20 cellular contexts compared by ENCODE assay signal in the genomic region with DNA sequence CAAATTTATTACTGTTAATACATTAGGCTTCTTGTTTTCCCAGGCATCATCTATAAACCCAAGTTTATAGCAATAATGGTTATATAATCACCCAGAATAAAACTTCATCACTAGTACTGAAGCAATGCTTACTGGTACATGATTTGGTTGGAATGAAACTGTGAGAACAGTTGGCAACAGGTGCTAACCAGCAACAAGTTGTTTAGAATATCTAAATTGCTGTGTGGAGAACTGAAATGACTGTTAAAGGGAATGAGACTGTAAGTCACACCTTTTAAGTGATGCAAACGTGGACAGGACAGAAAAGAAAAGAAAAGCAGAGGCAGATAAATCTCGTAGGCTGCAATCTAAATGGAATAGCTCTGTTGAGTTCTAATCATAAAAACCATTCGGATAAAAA. TPM values are rescaled to one million over a fixed set of nuclear protein-coding genes. Genes with fewer than 3 reads are reported as not detected.
DNase-seq lines count a peak whose midpoint lies in the region; ATAC-seq and TF ChIP-seq lines count a peak whose summit lies in the region.
"Had no signal": no experiment of that assay in that cellular context is flagged by ENCODE, and none has a peak within 500 bp of the region (broad histone marks: within the 10 kb centered on the region; RNA-seq: fewer than 3 reads in every experiment).

No MANE protein-coding gene starts in this region.

- dilution Hi-C loops in mammary epithelial cell (cut with HindIII; ENCODE audit: low sequenced_read_pairs), result no loop called here

- H3K4me3 Mint-ChIP-seq in activated T-cell treated with anti-CD3 and anti-CD28 coated beads, Interleukin-2, amount 50 U/mL, for 24 hours, result peak overlapping the region; percentile 92
- peak overlapping the region; percentile 99 for H3K4me3 Mint-ChIP-seq in HFFc6
- peak overlapping the region; percentile 65 for H3K4me3 Mint-ChIP-seq in nephron progenitor cell

- H3K9ac ChIP-seq in mammary epithelial cell (ENCODE audit: insufficient read depth, low read length), result no peak overlapping the region

- CTCF ChIA-PET in mammary epithelial cell (lab: Charles Lee; ENCODE audit: low non-redundant PET), result no interaction called here

- WGBS in mammary epithelial cell (ENCODE audit: low coverage, missing lambda C conversion rate), result 83% methylated on average over 3 of the region's 3 CpGs
- WGBS in aorta, 2 donors, result 48 to 56% methylated on average over 3 of the region's 3 CpGs

- H3K4me1 Mint-ChIP-seq in activated T-cell treated with anti-CD3 and anti-CD28 coated beads, Interleukin-2, amount 50 U/mL, for 24 hours (ENCODE audit: low read depth), result peaks cover 43% of the 10 kb centered on the region
- H3K4me1 Mint-ChIP-seq in HFFc6 (ENCODE audit: low read depth) (peaks cover 56% of the 10 kb centered on the region), nephron progenitor cell (peaks cover 35% of the 10 kb centered on the region)

- H2AFZ ChIP-seq in mammary epithelial cell (ENCODE audit: low read depth, low read length), result no peak overlapping the region

- H3K9me3 Mint-ChIP-seq in activated T-cell treated with anti-CD3 and anti-CD28 coated beads, Interleukin-2, amount 50 U/mL, for 24 hours, result peaks cover 2% of the 10 kb centered on the region
- H3K9me3 Mint-ChIP-seq in HFFc6, result no peaks in the 10 kb centered on the region
- no peaks in the 10 kb centered on the region for H3K9me3 Mint-ChIP-seq in nephron progenitor cell
- H3K9me3 Mint-ChIP-seq: activated naive CD4-positive, alpha-beta T cell treated with anti-CD3 and anti-CD28 coated beads, Interleukin-2, amount 10 ng/mL, durations not matched to agents 7 days and 5 days had no signal

- in situ Hi-C loops in mammary epithelial cell (cut with MboI; ENCODE audit: low sequenced_read_pairs in 2 of 2), result no loop called here

- H3K4me2 ChIP-seq in mammary epithelial cell (ENCODE audit: insufficient read depth, low read depth, low read length), result peak overlapping the region; percentile 86

- no peaks in the 10 kb centered on the region for H4K20me1 ChIP-seq in mammary epithelial cell (ENCODE audit: insufficient read depth, low read length)

- ATAC-seq in aorta (ENCODE audit: low FRiP score), result no peak
- ATAC-seq: WTC11 had no signal

- H3K27me3 ChIP-seq in mammary epithelial cell (ENCODE audit: insufficient read depth, low read length) (no peaks in the 10 kb centered on the region), aorta (ENCODE audit: control insufficient read depth in 1 of 2, insufficient read depth in 2 of 2, low read length in 1 of 2) (no peaks in the 10 kb centered on the region)
- H3K27me3 ChIP-seq in effector memory CD4-positive, alpha-beta T cell (replicated peaks; ENCODE audit: control insufficient read depth, insufficient read depth, low read length, poor library complexity, severe bottlenecking), result no peaks in the 10 kb centered on the region
- H3K27me3 ChIP-seq: dorsolateral prefrontal cortex, sigmoid colon had no signal

- H3K27ac Mint-ChIP-seq in activated T-cell treated with anti-CD3 and anti-CD28 coated beads, Interleukin-2, amount 50 U/mL, for 24 hours, result no peak overlapping the region
- H3K27ac Mint-ChIP-seq in HFFc6, result no peak overlapping the region; the same call in 1 of the 2 replicates
- no peak overlapping the region for H3K27ac Mint-ChIP-seq in nephron progenitor cell
- H3K27ac Mint-ChIP-seq: activated naive CD4-positive, alpha-beta T cell treated with anti-CD3 and anti-CD28 coated beads, Interleukin-2, amount 10 ng/mL, durations not matched to agents 7 days and 5 days; WTC11 had no signal

- intact Hi-C loops in mammary epithelial cell (cut with micrococcal nuclease), result no loop called here
- intact Hi-C loops in aorta (cut with DNase I), result no loop called here

- BruUV-seq in mammary epithelial cell (replicated peaks; lab: Mats Ljungman, UMichigan), result no TSS peak

- peaks cover 13% of the 10 kb centered on the region for H3K4me1 ChIP-seq in mammary epithelial cell (ENCODE audit: insufficient read depth, low read length)
- peaks cover 0 to 5% of the 10 kb centered on the region in 2 donors for H3K4me1 ChIP-seq in aorta (ENCODE audit: control insufficient read depth in 1 of 2, insufficient read depth in 2 of 2, low read length in 2 of 2)
- peaks cover 16% of the 10 kb centered on the region for H3K4me1 ChIP-seq in effector memory CD4-positive, alpha-beta T cell (ENCODE audit: control insufficient read depth, insufficient read depth, low read length, poor library complexity, severe bottlenecking)

- H3K36me3 Mint-ChIP-seq in activated T-cell treated with anti-CD3 and anti-CD28 coated beads, Interleukin-2, amount 50 U/mL, for 24 hours (ENCODE audit: low read depth), result peaks cover 68% of the 10 kb centered on the region
- peaks cover 42% of the 10 kb centered on the region for H3K36me3 Mint-ChIP-seq in HFFc6 (ENCODE audit: low read depth)
- peaks cover 35% of the 10 kb centered on the region for H3K36me3 Mint-ChIP-seq in nephron progenitor cell (ENCODE audit: low read depth)

- H3K79me2 ChIP-seq in mammary epithelial cell (ENCODE audit: insufficient read depth, low read length), result peaks cover 54% of the 10 kb centered on the region

- H3K27ac ChIP-seq in mammary epithelial cell (ENCODE audit: insufficient read depth, low read depth, low read length), result no peak overlapping the region
- no peak overlapping the region for H3K27ac ChIP-seq in aorta (ENCODE audit: low read depth in 1 of 2, low read length in 2 of 2)
- no peak overlapping the region for H3K27ac ChIP-seq in effector memory CD4-positive, alpha-beta T cell (ENCODE audit: insufficient read depth, low read length, poor library complexity, severe bottlenecking)
- H3K27ac ChIP-seq: dorsolateral prefrontal cortex, sigmoid colon had no signal

- no peak for TF ChIP-seq CTCF in HFFc6 (IDR thresholded peaks at IDR 0.05)
- no peak for TF ChIP-seq CTCF in mammary epithelial cell (conservative IDR thresholded peaks at IDR 0.05 in 1 of 2, IDR thresholded peaks at IDR 0.05 in 1 of 2; ENCODE audit: extremely low read depth in 1 of 2, insufficient read depth in 1 of 2, low read depth in 1 of 2, low read length in 2 of 2)
- TF ChIP-seq CTCF in nephron progenitor cell (IDR thresholded peaks at IDR 0.05), result no peak

- no peak overlapping the region for H3K4me3 ChIP-seq in mammary epithelial cell (replicated peaks in 1 of 3; ENCODE audit: insufficient read depth in 1 of 3, low read depth in 2 of 3, low read length in 3 of 3)
- H3K4me3 ChIP-seq in aorta (ENCODE audit: low read length in 2 of 2), result no peak overlapping the region
- H3K4me3 ChIP-seq in effector memory CD4-positive, alpha-beta T cell (ENCODE audit: insufficient read depth, low read depth, low read length, poor library complexity, severe bottlenecking), result no peak overlapping the region
- H3K4me3 ChIP-seq: sigmoid colon had no signal

- H3K27me3 Mint-ChIP-seq in activated T-cell treated with anti-CD3 and anti-CD28 coated beads, Interleukin-2, amount 50 U/mL, for 24 hours, result no peaks in the 10 kb centered on the region
- H3K27me3 Mint-ChIP-seq in HFFc6 (ENCODE audit: insufficient read depth) (no peaks in the 10 kb centered on the region), nephron progenitor cell (ENCODE audit: low read depth, poor library complexity) (peaks cover 3% of the 10 kb centered on the region)
- H3K27me3 Mint-ChIP-seq: activated naive CD4-positive, alpha-beta T cell treated with anti-CD3 and anti-CD28 coated beads, Interleukin-2, amount 10 ng/mL, durations not matched to agents 7 days and 5 days had no signal

- no peaks in the 10 kb centered on the region for H3K9me3 ChIP-seq in mammary epithelial cell (replicated peaks; ENCODE audit: insufficient read depth, low read length)
- H3K9me3 ChIP-seq in aorta (ENCODE audit: control insufficient read depth, low read length), result no peaks in the 10 kb centered on the region
- no peaks in the 10 kb centered on the region for H3K9me3 ChIP-seq in effector memory CD4-positive, alpha-beta T cell (ENCODE audit: control insufficient read depth, low read length)
- H3K9me3 ChIP-seq: sigmoid colon had no signal

- peaks cover 22% of the 10 kb centered on the region for H3K36me3 ChIP-seq in mammary epithelial cell (ENCODE audit: insufficient read depth, low read length)
- H3K36me3 ChIP-seq in aorta (ENCODE audit: control insufficient read depth in 1 of 2, insufficient read depth in 2 of 2, low read length in 1 of 2), result peaks cover 1 to 2% of the 10 kb centered on the region in 2 donors
- peaks cover 27% of the 10 kb centered on the region for H3K36me3 ChIP-seq in effector memory CD4-positive, alpha-beta T cell (ENCODE audit: control insufficient read depth, insufficient read depth, low read length)

- no peak for DNase-seq in activated T-cell treated with anti-CD3 and anti-CD28 coated beads, Interleukin-2, amount 50 U/mL, for 24 hours
- no peak for DNase-seq in activated T-cell treated with anti-CD3 and anti-CD28 coated beads, Interleukin-2, amount 50 U/mL, for 48 hours
- DNase-seq in HFFc6 (no peak), mammary epithelial cell (no peak), nephron progenitor cell (no peak), aorta (no peak), cerebellar cortex (ENCODE audit: low spot score) (no peak)
- DNase-seq in effector memory CD4-positive, alpha-beta T cell, result no peak
- DNase-seq: ACHN; activated naive CD4-positive, alpha-beta T cell treated with anti-CD3 and anti-CD28 coated beads, Interleukin-2, amount 10 ng/mL, durations not matched to agents 7 days and 5 days; dorsolateral prefrontal cortex; EL; hippocampal formation; kidney; NCI-H1436 treated with DMSO at 0.1 percent for 48 hours; occipital lobe; sigmoid colon had no signal

RNA-seq across cellular contexts. Expression of gene YIPF5, which starts 2.5 kb away (rescaled TPM):
- total RNA-seq in HFFc6 (2021; fragmentation: NEBNext Ultra II Directional; extraction: Animal tissue kit (Norgen Biotek cat#: 25700)), result 100 to 1,000 TPM; 147 to 170 (median 166) TPM
- total RNA-seq in mammary epithelial cell (10 to 100 TPM; 60.0 to 80.9 TPM), aorta (10 to 100 TPM; 40.4 to 48.2 TPM)
- polyA plus RNA-seq in mammary epithelial cell (57.4 TPM), aorta (10 to 100 TPM; 19.7 to 23.7 TPM)
- 9.5 TPM for polyA minus RNA-seq in mammary epithelial cell

RNA-seq across cellular contexts. Expression of gene KCTD16, which starts 2.7 kb away (rescaled TPM):
- total RNA-seq in HFFc6 (2021; fragmentation: NEBNext Ultra II Directional; extraction: Animal tissue kit (Norgen Biotek cat#: 25700)), result 1 to 10 TPM; 1.5 to 3.6 (median 3.0) TPM
- total RNA-seq in mammary epithelial cell, result under 1 TPM; 0.21 to 0.33 TPM
- polyA plus RNA-seq in mammary epithelial cell, result 0.03 TPM
- polyA minus RNA-seq in mammary epithelial cell, result not detected
- total RNA-seq in aorta, result 1 to 10 TPM; 2.7 to 3.3 TPM
- polyA plus RNA-seq in aorta, result under 1 TPM in 1 of 2 donors, not detected in 1; 0.13 TPM
- total RNA-seq: HT1080; T-helper 2 cell treated with Interferon-gamma antibody and Interleukin-4, amounts not matched to agents 100 ng/mL and 5 ng/mL, for 36 hours had no signal
